17 cellular contexts compared by ENCODE assay signal in the genomic region with DNA sequence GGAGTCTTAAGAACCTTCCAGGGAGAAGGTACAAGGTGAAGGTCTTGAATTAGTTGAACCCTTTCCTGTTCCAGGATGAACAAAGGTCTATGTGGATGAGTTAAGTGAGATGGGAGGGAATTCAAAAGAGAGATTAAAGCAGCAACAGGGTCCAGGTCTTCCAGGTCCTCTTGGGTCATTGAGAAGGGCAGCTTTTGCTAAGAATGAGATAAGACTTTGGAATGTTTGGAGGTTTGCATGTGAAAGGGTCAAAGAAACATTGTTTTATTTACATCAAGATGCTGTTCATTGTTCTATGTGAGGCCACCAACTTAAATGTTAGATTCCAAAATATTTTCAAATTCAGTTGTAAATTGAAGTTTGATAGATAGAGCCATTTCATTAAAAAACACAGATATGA.
"Had no signal": no experiment of that assay in that cellular context is flagged by ENCODE, and none has a peak within 500 bp of the region (broad histone marks: within the 10 kb centered on the region; RNA-seq: fewer than 3 reads in every experiment).

No MANE protein-coding gene starts in this region.

- H3K4me3 Mint-ChIP-seq: natural killer cell, neural crest cell had no signal

- H3K4me1 ChIP-seq: colonic mucosa, foreskin keratinocyte, right atrium auricular region, stomach, transverse colon had no signal

- H3K4me3 ChIP-seq: colonic mucosa, esophagus squamous epithelium, right atrium auricular region, stomach, thoracic aorta, transverse colon had no signal

- H3K4me1 Mint-ChIP-seq: natural killer cell, neural crest cell had no signal

- DNase-seq: colonic mucosa; dermis blood vessel endothelial cell; esophagus squamous epithelium; foreskin keratinocyte; left colon; left ventricle myocardium superior; natural killer cell; posterior cingulate gyrus; small intestine; stimulated activated CD4-positive, alpha-beta T cell treated with anti-CD3 and anti-CD28 coated beads, Interleukin-12 subunit alpha, Interleukin-12 subunit beta, amount 100 ng/mL, for 4 hours; stimulated activated naive CD4-positive, alpha-beta T cell; stomach; substantia nigra; transverse colon had no signal

- H3K27me3 ChIP-seq: colonic mucosa, esophagus squamous epithelium, foreskin keratinocyte, right atrium auricular region, stomach, transverse colon had no signal

- H3K27ac Mint-ChIP-seq: natural killer cell had no signal

- H3K27ac ChIP-seq: colonic mucosa, esophagus squamous epithelium, foreskin keratinocyte, right atrium auricular region, stomach, thoracic aorta, transverse colon had no signal

- H3K36me3 ChIP-seq: colonic mucosa, esophagus squamous epithelium, right atrium auricular region, stomach, thoracic aorta, transverse colon had no signal

- H3K36me3 Mint-ChIP-seq: natural killer cell had no signal

- H3K9me3 ChIP-seq: colonic mucosa, esophagus squamous epithelium, right atrium auricular region, thoracic aorta, transverse colon had no signal
